ENCODE assay signal across 22 cellular contexts in genomic region chr7:80856769-80857168, GRCh38.
DNase-seq lines count a peak whose midpoint lies in the region; ATAC-seq, FAIRE-seq and TF ChIP-seq lines count a peak whose summit lies in the region.
"Had no signal": no experiment of that assay in that cellular context is flagged by ENCODE, and none has a peak within 500 bp of the region (broad histone marks: within the 10 kb centered on the region; RNA-seq: fewer than 3 reads in every experiment).

No MANE protein-coding gene starts in this region.

- H3K27me3 Mint-ChIP-seq in nephron (ENCODE audit: low read depth), result no peaks in the 10 kb centered on the region
- H3K27me3 Mint-ChIP-seq: CD4-positive, alpha-beta memory T cell had no signal

- no peak for TF ChIP-seq RAD21 in IMR-90 (IDR thresholded peaks at IDR 0.05; ENCODE audit: low read length)

- no TSS peak for BruUV-seq in IMR-90 (replicated peaks; lab: Mats Ljungman, UMichigan)

- H4K91ac ChIP-seq in IMR-90 (ENCODE audit: insufficient read depth, low read depth, low read length), result peak overlapping the region; percentile 23; the same call in 1 of the 2 replicates

- peak overlapping the region; percentile 30; the same call in 2 of the 3 replicates for H2BK15ac ChIP-seq in IMR-90 (ENCODE audit: low read depth, low read length)

- no peak overlapping the region for H2AK9ac ChIP-seq in IMR-90 (replicated peaks; ENCODE audit: low read depth, low read length, poor library complexity)

- H3K9me3 Mint-ChIP-seq in nephron, result peaks cover 1% of the 10 kb centered on the region

- H2AFZ ChIP-seq in IMR-90 (replicated peaks; ENCODE audit: low read length, poor library complexity), result no peak overlapping the region

- DNase-seq in IMR-90, result no peak
- no peak for DNase-seq in esophagus squamous epithelium (lab: John Stamatoyannopoulos, UW)
- DNase-seq in urothelium cell line (ENCODE audit: low spot score), result no peak
- DNase-seq in HuH-7 (ENCODE audit: low spot score), result no peak
- DNase-seq in GM13976 (ENCODE audit: low spot score), result no peak
- DNase-seq: Caco-2; CD4-positive, alpha-beta memory T cell; DMS 273 treated with DMSO at 0.1 percent for 48 hours; DND-41; GOT3; NCI-H1092 treated with DMSO at 0.1 percent for 48 hours; NCI-H1436 treated with DMSO at 0.1 percent for 48 hours; NCI-H1930; NCI-H2227 treated with DMSO at 0.1 percent for 48 hours; NCI-H510A treated with DMSO at 0.1 percent for 48 hours; NCI-H774; Right ventricle myocardium superior had no signal

- H3K4ac ChIP-seq in IMR-90 (ENCODE audit: low read depth, low read length), result peak overlapping the region; percentile 62; the same call in 1 of the 2 replicates

- no peak overlapping the region for H3K27ac ChIP-seq in IMR-90 (ENCODE audit: insufficient read depth, low read length)
- H3K27ac ChIP-seq in esophagus squamous epithelium, result peak overlapping the region in 3 of 4 donors; percentile 35 to 54 (median 40)
- H3K27ac ChIP-seq: BLaER1 treated with 17β-estradiol and CSF1 and Interleukin-3, amounts not matched to agents 10 nM and 100 nM had no signal

- H3K27me3 ChIP-seq in IMR-90 (ENCODE audit: control insufficient read depth, insufficient read depth, low read length), result no peaks in the 10 kb centered on the region
- no peaks in the 10 kb centered on the region for H3K27me3 ChIP-seq in esophagus squamous epithelium
- H3K27me3 ChIP-seq: BLaER1 treated with 17β-estradiol and CSF1 and Interleukin-3, amounts not matched to agents 10 nM and 100 nM had no signal

- TF ChIP-seq POLR2A in IMR-90 (IDR thresholded peaks at IDR 0.05; ENCODE audit: low read depth, low read length) (no peak), esophagus squamous epithelium (IDR thresholded peaks at IDR 0.05) (no peak)

- H3K36me3 Mint-ChIP-seq in nephron (ENCODE audit: low read depth), result peaks cover 13% of the 10 kb centered on the region
- H3K36me3 Mint-ChIP-seq: CD4-positive, alpha-beta memory T cell had no signal

- peak overlapping the region; percentile 40 for H2BK5ac ChIP-seq in IMR-90 (ENCODE audit: low read depth, low read length, poor library complexity, severe bottlenecking)

- peak overlapping the region; percentile 20 for H2BK120ac ChIP-seq in IMR-90 (ENCODE audit: low read depth, low read length)

- H3K4me1 ChIP-seq in IMR-90 (ENCODE audit: control insufficient read depth, insufficient read depth, low read length) (peaks cover 11% of the 10 kb centered on the region), esophagus squamous epithelium (peaks cover 0 to 9% (median 0%) of the 10 kb centered on the region in 3 donors)

- H2BK20ac ChIP-seq in IMR-90 (ENCODE audit: low read depth, low read length), result peak overlapping the region; percentile 72; the same call in 1 of the 2 replicates

- peak overlapping the region; percentile 48; the same call in 1 of the 2 replicates for H3K14ac ChIP-seq in IMR-90 (replicated peaks; ENCODE audit: low read depth, low read length)

- no peak overlapping the region for H3K4me3 Mint-ChIP-seq in nephron
- H3K4me3 Mint-ChIP-seq: CD4-positive, alpha-beta memory T cell had no signal

- no peak overlapping the region; the same call in 1 of the 2 replicates for H3K56ac ChIP-seq in IMR-90 (ENCODE audit: extremely low read depth, insufficient read depth, low read length)

- H4K20me1 ChIP-seq in IMR-90 (ENCODE audit: insufficient read depth, low read length), result no peaks in the 10 kb centered on the region
- H4K20me1 ChIP-seq: BLaER1 treated with 17β-estradiol and CSF1 and Interleukin-3, amounts not matched to agents 10 nM and 100 nM had no signal

- H3K4me3 ChIP-seq in IMR-90 (ENCODE audit: insufficient read depth, low read depth, low read length) (no peak overlapping the region), esophagus squamous epithelium (no peak overlapping the region)
- H3K4me3 ChIP-seq: BLaER1 treated with 17β-estradiol and CSF1 and Interleukin-3, amounts not matched to agents 10 nM and 100 nM; GM12878; K562 had no signal

- no peak overlapping the region; the same call in 1 of the 2 replicates for H4K5ac ChIP-seq in IMR-90 (ENCODE audit: low read depth, low read length)

- no peak overlapping the region for H3K9ac ChIP-seq in IMR-90 (ENCODE audit: low read depth, low read length)
- H3K9ac ChIP-seq: BLaER1 treated with 17β-estradiol and CSF1 and Interleukin-3, amounts not matched to agents 10 nM and 100 nM had no signal

- H3K79me1 ChIP-seq in IMR-90 (ENCODE audit: low read depth in 1 of 2, low read length in 2 of 2), result peaks cover 18 to 28% of the 10 kb centered on the region in 2 experiments

- H3K9me3 ChIP-seq in IMR-90 (ENCODE audit: control insufficient read depth, insufficient read depth, low read length) (no peaks in the 10 kb centered on the region), esophagus squamous epithelium (no peaks in the 10 kb centered on the region)
- H3K9me3 ChIP-seq: BLaER1 treated with 17β-estradiol and CSF1 and Interleukin-3, amounts not matched to agents 10 nM and 100 nM; Caco-2 had no signal

- H3K18ac ChIP-seq in IMR-90 (ENCODE audit: low read depth, low read length), result 0 out of 2 replicates have a peak overlapping the region, but pooled peaks have one; percentile 81

- POLR2A ChIA-PET in IMR-90 (lab: Charles Lee; ENCODE audit: unreplicated experiment), result interaction anchor here (0.7 kb wide), 1 partner anchor 915 kb away, joined by 14 read pairs; no protein-coding TSS in a partner anchor

- ATAC-seq in IMR-90 (ENCODE audit: low read depth), result no peak
- no peak for ATAC-seq in HG03469 (IDR thresholded peaks at IDR 0.05; ENCODE audit: unreplicated experiment)
- ATAC-seq: GM12878, K562 had no signal

- peaks cover 29% of the 10 kb centered on the region for H3K4me1 Mint-ChIP-seq in nephron
- H3K4me1 Mint-ChIP-seq: CD4-positive, alpha-beta memory T cell had no signal

- 0 out of 4 replicates have a peak overlapping the region, but pooled peaks of 1 of the 2 experiments have one; percentile 54 for H4K8ac ChIP-seq in IMR-90 (ENCODE audit: low read depth in 2 of 2, low read length in 2 of 2)

- no peak overlapping the region for H3K4me2 ChIP-seq in IMR-90 (ENCODE audit: low read depth, low read length)
- H3K4me2 ChIP-seq: BLaER1 treated with 17β-estradiol and CSF1 and Interleukin-3, amounts not matched to agents 10 nM and 100 nM had no signal

- H3K36me3 ChIP-seq in IMR-90 (ENCODE audit: control insufficient read depth, insufficient read depth, low read length) (no peaks in the 10 kb centered on the region), esophagus squamous epithelium (no peaks in the 10 kb centered on the region)
- H3K36me3 ChIP-seq: BLaER1 treated with 17β-estradiol and CSF1 and Interleukin-3, amounts not matched to agents 10 nM and 100 nM had no signal

- dilution Hi-C loops in IMR-90 (cut with HindIII; ENCODE audit: low sequenced_read_pairs, unreplicated experiment), result no loop called here

- intact Hi-C loops in IMR-90 (cut with micrococcal nuclease) (no loop called here), esophagus squamous epithelium (cut with DNase I) (no loop called here)

- peak overlapping the region; percentile 13; the same call in 1 of the 2 replicates for H2AK5ac ChIP-seq in IMR-90 (ENCODE audit: low read depth, low read length)

- CTCF ChIA-PET in IMR-90 (lab: Yijun Ruan, JAX), result interaction anchor here (0.7 kb wide), 1 partner anchor 590 kb away, joined by 3 read pairs; no protein-coding TSS in a partner anchor

- no peaks in the 10 kb centered on the region; the same call in 1 of the 2 replicates for H3K9me1 ChIP-seq in IMR-90 (ENCODE audit: insufficient read depth, low read length)

- TF ChIP-seq CTCF in IMR-90 (conservative IDR thresholded peaks at IDR 0.05; ENCODE audit: low read depth, low read length), result no peak
- TF ChIP-seq CTCF in esophagus squamous epithelium (IDR thresholded peaks at IDR 0.05), result no peak
- TF ChIP-seq CTCF in nephron (IDR thresholded peaks at IDR 0.05; ENCODE audit: unreplicated experiment in 3 of 3), result no peak
- TF ChIP-seq CTCF in GM13976 (IDR thresholded peaks at IDR 0.05; ENCODE audit: borderline replicate concordance, control extremely low read depth, extremely low read depth, insufficient read depth, missing control alignments), result no peak

- H3K27ac Mint-ChIP-seq in nephron, result peak overlapping the region in 2 of 3 experiments; percentile 42 to 83
- H3K27ac Mint-ChIP-seq: CD4-positive, alpha-beta memory T cell had no signal

- in situ Hi-C loops in IMR-90 (cut with MboI; ENCODE audit: low sequenced_read_pairs) (no loop called here), GM13976 (cut with MboI; ENCODE audit: low sequenced_read_pairs, unreplicated experiment) (no loop called here)

- FAIRE-seq in urothelium cell line (lab: Jason Lieb, UNC), result peak; percentile 55
- FAIRE-seq: GM12878, K562 had no signal

- peak overlapping the region; percentile 10; the same call in 1 of the 2 replicates for H3K23ac ChIP-seq in IMR-90 (ENCODE audit: low read depth, low read length)

- WGBS in IMR-90 (ENCODE audit: extremely low coverage in 2 of 2, insufficient read length in 1 of 2), 2 experiments, result 100% methylated on average over 1 of the region's 3 CpGs; no CpG with 5 or more reads in 1 of the 2 experiments
- WGBS in esophagus squamous epithelium, 2 donors, result 74 to 80% methylated on average over 3 of the region's 3 CpGs

TF ChIP-seq in IMR-90, 13 proteins besides CTCF, POLR2A, EP300 and RAD21:
- TF ChIP-seq MXI1 (IDR thresholded peaks at IDR 0.05; ENCODE audit: borderline replicate concordance, low read depth, low read length) (no peak), RCOR1 (IDR thresholded peaks at IDR 0.05; ENCODE audit: insufficient replicate concordance, low read length) (no peak), SMC3 (IDR thresholded peaks at IDR 0.05; ENCODE audit: low read depth, low read length) (no peak), FOS (IDR thresholded peaks at IDR 0.05; ENCODE audit: low read depth, low read length) (no peak), RFX5 (IDR thresholded peaks at IDR 0.05; ENCODE audit: low read depth, low read length) (no peak), NFE2L2 (IDR thresholded peaks at IDR 0.05; ENCODE audit: low read depth, low read length) (no peak), MAFK (IDR thresholded peaks at IDR 0.05; ENCODE audit: low read depth, low read length) (no peak), MAZ (IDR thresholded peaks at IDR 0.05; ENCODE audit: borderline replicate concordance, low read depth, low read length) (no peak), BHLHE40 (IDR thresholded peaks at IDR 0.05; ENCODE audit: low read depth, low read length) (no peak), ELK1 (IDR thresholded peaks at IDR 0.05; ENCODE audit: borderline replicate concordance, low read depth, low read length) (no peak), CEBPB (IDR thresholded peaks at IDR 0.05; ENCODE audit: low read depth, low read length) (no peak)
